Comparison of ENCODE assay signal across 2 cellular contexts in the genomic region with DNA sequence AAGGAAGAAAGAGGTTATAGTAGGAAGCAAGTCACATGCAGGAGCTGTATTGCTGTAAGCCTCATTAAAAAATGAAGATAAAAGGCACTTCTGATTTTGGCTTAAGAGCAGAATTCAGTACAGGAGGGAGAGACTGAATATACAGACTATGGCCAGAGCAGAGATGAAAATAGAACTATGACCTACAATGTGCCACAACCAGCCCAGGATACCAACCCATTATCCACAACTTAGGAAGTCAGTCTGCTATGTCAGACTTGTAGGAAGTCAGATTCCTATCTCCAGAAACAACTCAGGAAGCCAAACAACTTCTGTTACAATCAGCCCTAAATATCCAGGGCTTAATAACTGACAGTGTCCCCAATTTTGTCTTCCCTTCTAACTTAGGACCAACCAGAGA.
TF ChIP-seq lines count a peak whose summit lies in the region.

No MANE protein-coding gene starts in this region.

TF ChIP-seq in HepG2, 621 proteins besides CTCF, POLR2A, EP300 and RAD21:
- TF ChIP-seq, protein P1, sequence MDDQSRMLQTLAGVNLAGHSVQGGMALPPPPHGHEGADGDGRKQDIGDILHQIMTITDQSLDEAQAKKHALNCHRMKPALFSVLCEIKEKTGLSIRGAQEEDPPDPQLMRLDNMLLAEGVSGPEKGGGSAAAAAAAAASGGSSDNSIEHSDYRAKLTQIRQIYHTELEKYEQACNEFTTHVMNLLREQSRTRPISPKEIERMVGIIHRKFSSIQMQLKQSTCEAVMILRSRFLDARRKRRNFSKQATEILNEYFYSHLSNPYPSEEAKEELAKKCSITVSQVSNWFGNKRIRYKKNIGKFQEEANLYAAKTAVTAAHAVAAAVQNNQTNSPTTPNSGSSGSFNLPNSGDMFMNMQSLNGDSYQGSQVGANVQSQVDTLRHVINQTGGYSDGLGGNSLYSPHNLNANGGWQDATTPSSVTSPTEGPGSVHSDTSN (CRISPR knock-in tag; IDR thresholded peaks at IDR 0.05; ENCODE audit: borderline replicate concordance): no peak
- 0 out of 2 replicates have a peak, but pooled peaks have one; percentile 29 for TF ChIP-seq ZNF792 (CRISPR knock-in tag; IDR thresholded peaks at IDR 0.05)

TF ChIP-seq in H1, 55 proteins besides CTCF, POLR2A, EP300 and RAD21:
- TF ChIP-seq CEBPB (IDR thresholded peaks at IDR 0.05; ENCODE audit: low read depth, low read length): no peak
